In genomic region chr3:78257956-78258530, GRCh38 we compare ENCODE assay signal across 1 cellular context.
TF ChIP-seq lines count a peak whose summit lies in the region.

No MANE protein-coding gene starts in this region.

TF ChIP-seq in GM23338, 12 proteins besides CTCF, POLR2A, EP300 and RAD21 (continued from another document):
- no peak for TF ChIP-seq ZNF462 (CRISPR knock-in tag; IDR thresholded peaks at IDR 0.05)
- TF ChIP-seq JUNB (IDR thresholded peaks at IDR 0.05; ENCODE audit: unreplicated experiment): no peak
- TF ChIP-seq NANOG (IDR thresholded peaks at IDR 0.05; ENCODE audit: borderline replicate concordance): no peak
